ENCODE assay signal across 10 cellular contexts in the genomic region with DNA sequence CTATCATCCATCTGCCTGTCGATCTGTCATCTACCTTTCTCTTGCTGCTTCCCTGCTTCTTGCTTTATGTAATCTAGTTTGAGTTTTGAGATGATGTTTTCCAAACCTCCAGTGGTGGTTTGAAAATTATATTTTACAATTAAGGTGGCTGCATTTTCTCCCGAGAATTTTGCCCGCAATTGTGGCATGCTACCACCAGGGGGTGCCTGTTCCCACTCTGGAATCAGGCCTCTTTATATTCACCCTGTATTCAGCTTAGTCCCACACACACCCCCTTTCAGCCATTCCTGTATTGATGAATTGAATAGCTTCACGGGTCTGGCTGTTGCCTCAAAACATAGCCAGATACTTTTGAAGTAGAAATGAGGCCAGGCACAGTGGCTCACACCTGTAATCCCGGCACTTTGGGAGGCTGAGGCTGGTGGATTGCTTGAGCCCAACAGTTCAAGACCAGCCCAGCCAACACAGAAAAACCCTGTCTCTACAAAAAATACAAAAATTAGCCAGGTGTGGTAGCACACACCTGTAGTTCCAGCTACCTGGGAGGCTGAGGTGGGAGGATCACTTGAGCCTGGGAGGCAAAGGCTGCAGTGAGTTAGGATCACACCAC. TPM values are rescaled to one million over a fixed set of nuclear protein-coding genes. Genes with fewer than 3 reads are reported as not detected.
DNase-seq lines count a peak whose midpoint lies in the region; ATAC-seq, FAIRE-seq and TF ChIP-seq lines count a peak whose summit lies in the region.
"Had no signal": no experiment of that assay in that cellular context is flagged by ENCODE, and none has a peak within 500 bp of the region (broad histone marks: within the 10 kb centered on the region; RNA-seq: fewer than 3 reads in every experiment).

No MANE protein-coding gene starts in this region.

- no TSS peak for BruUV-seq in Calu3 (replicated peaks; lab: Mats Ljungman, UMichigan)
- BruUV-seq in K562 (replicated peaks; lab: Mats Ljungman, UMichigan): no TSS peak

- no CpG with 5 or more reads among the region's 5 CpGs for WGBS in H9 (ENCODE audit: extremely low coverage, insufficient read length, low lambda C conversion rate)
- 6% methylated on average over 5 of the region's 5 CpGs for WGBS in K562 (ENCODE audit: insufficient coverage, low coverage, missing lambda C conversion rate)

- intact Hi-C loops in Calu3 (cut with micrococcal nuclease; ENCODE audit: unreplicated experiment): no loop called here
- intact Hi-C loops in K562 (cut with micrococcal nuclease): no loop called here
- intact Hi-C loops in CD8-positive, alpha-beta T cell (cut with DNase I, micrococcal nuclease): no loop called here

- ATAC-seq in K562: no peak
- ATAC-seq in CD8-positive, alpha-beta T cell: no peak
- ATAC-seq in HG02840 (IDR thresholded peaks at IDR 0.05; ENCODE audit: low FRiP score, unreplicated experiment): no peak

- H2BK5ac ChIP-seq in H9 (ENCODE audit: insufficient read length, low read length): no peak overlapping the region

- H2AFZ ChIP-seq in H9 (ENCODE audit: low read length) (no peak overlapping the region), K562 (ENCODE audit: low read depth, low read length) (no peak overlapping the region)

- H3K23me2 ChIP-seq in H9 (ENCODE audit: insufficient read length, low read depth, low read length, poor library complexity, severe bottlenecking): peaks cover 5% of the 10 kb centered on the region

- H3K9me3 Mint-ChIP-seq in Calu3 (ENCODE audit: low read depth, unreplicated experiment): peaks cover 5% of the 10 kb centered on the region
- H3K9me3 Mint-ChIP-seq in H9: peaks cover 14 to 15% of the 10 kb centered on the region in 2 experiments
- H3K9me3 Mint-ChIP-seq in nephron progenitor cell: peaks cover 18% of the 10 kb centered on the region
- H3K9me3 Mint-ChIP-seq in CD8-positive, alpha-beta T cell: peaks cover 9% of the 10 kb centered on the region

- TF ChIP-seq EP300 in K562 (IDR thresholded peaks at IDR 0.05; ENCODE audit: low read length): no peak

- no peak overlapping the region for H3K4ac ChIP-seq in H9 (ENCODE audit: low read depth, low read length)

- no peak overlapping the region for H4K91ac ChIP-seq in H9 (ENCODE audit: insufficient read length, low read depth, low read length)

- peak; percentile 31 to 48 for TF ChIP-seq RAD21 in K562 (CRISPR knock-in tag; conservative IDR thresholded peaks at IDR 0.05 in 1 of 2, IDR thresholded peaks at IDR 0.05 in 1 of 2)

- H3K4me3 Mint-ChIP-seq in Calu3 (ENCODE audit: low read depth, unreplicated experiment) (no peak overlapping the region), H9 (no peak overlapping the region), nephron progenitor cell (no peak overlapping the region)
- no peak overlapping the region for H3K4me3 Mint-ChIP-seq in CD8-positive, alpha-beta T cell

- in situ Hi-C loops in K562 (cut with MboI): no loop called here

- H3K9me3 ChIP-seq in H9 (ENCODE audit: control insufficient read depth, low read depth, low read length) (no peaks in the 10 kb centered on the region), K562 (replicated peaks; ENCODE audit: control insufficient read depth, insufficient read depth, low read depth, low read length) (peaks cover 7% of the 10 kb centered on the region)
- no peaks in the 10 kb centered on the region for H3K9me3 ChIP-seq in CD8-positive, alpha-beta T cell (ENCODE audit: low read length)

- H2BK15ac ChIP-seq in H9 (ENCODE audit: low read depth, low read length): no peak overlapping the region

- H3K18ac ChIP-seq in H9 (ENCODE audit: insufficient read length, low read depth, low read length): no peak overlapping the region

- H3K4me2 ChIP-seq in H9 (ENCODE audit: insufficient read depth, insufficient read length, low read length) (no peak overlapping the region), K562 (ENCODE audit: insufficient read depth, low read length) (no peak overlapping the region)

- no peak for FAIRE-seq in K562 (lab: Jason Lieb, UNC)

- no peak for TF ChIP-seq POLR2A in K562 (conservative IDR thresholded peaks at IDR 0.05)

- no peak overlapping the region for H3K23ac ChIP-seq in H9 (ENCODE audit: insufficient read length, low read depth, low read length)

- no peak overlapping the region for H4K8ac ChIP-seq in H9 (replicated peaks; ENCODE audit: insufficient read length, low read depth, low read length)

- peak; percentile 77 for TF ChIP-seq CTCF in Calu3 (IDR thresholded peaks at IDR 0.05; ENCODE audit: unreplicated experiment)
- TF ChIP-seq CTCF in H9 (conservative IDR thresholded peaks at IDR 0.05): peak; percentile 87
- TF ChIP-seq CTCF in K562 (IDR thresholded peaks at IDR 0.05 in 2 of 3, conservative IDR thresholded peaks at IDR 0.05 in 1 of 3; ENCODE audit: insufficient read depth in 2 of 3, low read depth in 1 of 3, low read length in 3 of 3): peak; percentile 54 to 75 (median 68)
- peak; percentile 48 for TF ChIP-seq CTCF in nephron progenitor cell (IDR thresholded peaks at IDR 0.05)
- no peak for TF ChIP-seq CTCF in CD8-positive, alpha-beta T cell (IDR thresholded peaks at IDR 0.05)

- no peak overlapping the region for H3K14ac ChIP-seq in H9 (ENCODE audit: insufficient read depth, low read length)

- no peaks in the 10 kb centered on the region for H3K79me1 ChIP-seq in H9 (ENCODE audit: insufficient read depth, low read depth, low read length, poor library complexity, severe bottlenecking)

- H2AK5ac ChIP-seq in H9 (ENCODE audit: insufficient read length, low read length): no peak overlapping the region

- no peak overlapping the region for H3K56ac ChIP-seq in H9 (ENCODE audit: insufficient read length, low read depth, low read length)

- no peak overlapping the region for H3K27ac ChIP-seq in H9 (ENCODE audit: insufficient read length, low read depth, low read length)
- no peak overlapping the region for H3K27ac ChIP-seq in K562 (ENCODE audit: extremely low read depth, low read depth, low read length)
- H3K27ac ChIP-seq in CD8-positive, alpha-beta T cell (ENCODE audit: low read depth, low read length): no peak overlapping the region

- POLR2A ChIA-PET in K562 (lab: Yijun Ruan, JAX): interaction anchor here (0.6 kb wide), 1 partner anchor 24 kb away, joined by 3 read pairs; no protein-coding TSS in a partner anchor
- POLR2A ChIA-PET in CD8-positive, alpha-beta T cell (lab: Charles Lee): no interaction called here

- H3K4me1 ChIP-seq in H9 (ENCODE audit: insufficient read depth, low read length): no peaks in the 10 kb centered on the region; the same call in 1 of the 2 replicates
- peaks cover 7 to 62% of the 10 kb centered on the region in 2 experiments; a peak in 3 of 5 replicates for H3K4me1 ChIP-seq in K562 (replicated peaks in 1 of 2; ENCODE audit: control insufficient read depth in 2 of 2, insufficient read depth in 2 of 2, low read length in 2 of 2)
- peaks cover 18% of the 10 kb centered on the region for H3K4me1 ChIP-seq in CD8-positive, alpha-beta T cell (ENCODE audit: insufficient read depth, low read length)

- H3K27ac Mint-ChIP-seq in Calu3 (ENCODE audit: unreplicated experiment) (peak overlapping the region; percentile 21), H9 (no peak overlapping the region), nephron progenitor cell (no peak overlapping the region)
- no peak overlapping the region for H3K27ac Mint-ChIP-seq in CD8-positive, alpha-beta T cell

- CTCF ChIA-PET in Calu3 (lab: Charles Lee) (interaction anchor here (0.9 kb wide), 1 partner anchor 81 kb away, joined by 3 read pairs; no protein-coding TSS in a partner anchor), K562 (lab: Yijun Ruan, JAX; ENCODE audit: low intra/inter-chr PET ratio) (interaction anchor here (0.9 kb wide), 1 partner anchor 13 kb away, joined by 4 read pairs; no protein-coding TSS in a partner anchor)
- CTCF ChIA-PET in CD8-positive, alpha-beta T cell (lab: Charles Lee): interaction anchor here (1.3 to 3.1 kb wide), 5 partner anchors 10 to 72 kb away, joined by 3 to 19 read pairs (median 5); no protein-coding TSS in a partner anchor

- H4K20me1 ChIP-seq in H9 (ENCODE audit: control insufficient read depth, insufficient read depth, insufficient read length) (no peaks in the 10 kb centered on the region), K562 (replicated peaks; ENCODE audit: control insufficient read depth, insufficient read depth, low read length) (no peaks in the 10 kb centered on the region)

- no peak overlapping the region for H3K4me3 ChIP-seq in K562
- no peak overlapping the region for H3K4me3 ChIP-seq in CD8-positive, alpha-beta T cell (ENCODE audit: low read depth, low read length)

- H2BK12ac ChIP-seq in H9 (ENCODE audit: insufficient read length, low read depth, low read length): no peak overlapping the region

- H3K27me3 ChIP-seq in H9 (ENCODE audit: insufficient read depth, low read length) (no peaks in the 10 kb centered on the region), K562 (ENCODE audit: control insufficient read depth in 2 of 2, insufficient read depth in 2 of 2, low read length in 2 of 2) (peaks cover 0 to 23% of the 10 kb centered on the region in 2 experiments; a peak in 1 of 5 replicates)
- H3K27me3 ChIP-seq in CD8-positive, alpha-beta T cell (ENCODE audit: insufficient read depth, low read length): peaks cover 3% of the 10 kb centered on the region

- H3K4me1 Mint-ChIP-seq in Calu3 (ENCODE audit: low read depth, unreplicated experiment): peaks cover 13% of the 10 kb centered on the region
- peaks cover 5 to 7% of the 10 kb centered on the region in 2 experiments; a peak in 3 of 4 replicates for H3K4me1 Mint-ChIP-seq in H9
- peaks cover 5% of the 10 kb centered on the region for H3K4me1 Mint-ChIP-seq in nephron progenitor cell
- peaks cover 4% of the 10 kb centered on the region for H3K4me1 Mint-ChIP-seq in CD8-positive, alpha-beta T cell (ENCODE audit: low read depth)

- no peaks in the 10 kb centered on the region for H3K36me3 ChIP-seq in K562 (ENCODE audit: control insufficient read depth, insufficient read depth, low read length)
- no peaks in the 10 kb centered on the region for H3K36me3 ChIP-seq in CD8-positive, alpha-beta T cell (ENCODE audit: insufficient read depth, low read length)

- no peak overlapping the region for H2BK20ac ChIP-seq in H9 (ENCODE audit: low read depth, low read length, poor library complexity, severe bottlenecking)

- H4K5ac ChIP-seq in H9 (ENCODE audit: insufficient read length, low read depth, low read length): no peak overlapping the region

- H3K9me1 ChIP-seq in K562 (ENCODE audit: control insufficient read depth, insufficient read depth, low read length): no peaks in the 10 kb centered on the region

- H2BK120ac ChIP-seq in H9 (ENCODE audit: low read depth, low read length, poor library complexity, severe bottlenecking): no peak overlapping the region

- H3K36me3 Mint-ChIP-seq in Calu3 (ENCODE audit: insufficient read depth, unreplicated experiment) (peaks cover 92% of the 10 kb centered on the region), H9 (ENCODE audit: insufficient read depth in 1 of 3, low read depth in 3 of 3) (peaks cover 0 to 11% (median 10%) of the 10 kb centered on the region in 3 experiments; a peak in 6 of 7 replicates), nephron progenitor cell (ENCODE audit: low read depth) (no peaks in the 10 kb centered on the region)
- H3K36me3 Mint-ChIP-seq in CD8-positive, alpha-beta T cell: no peaks in the 10 kb centered on the region

- H3T11ph ChIP-seq in H9 (ENCODE audit: low read length): no peak overlapping the region

- no peaks in the 10 kb centered on the region for H3K79me2 ChIP-seq in H9 (ENCODE audit: insufficient read depth, low read length)
- H3K79me2 ChIP-seq in K562 (ENCODE audit: control insufficient read depth, insufficient read depth, low read length): no peaks in the 10 kb centered on the region

- no peaks in the 10 kb centered on the region for H3K27me3 Mint-ChIP-seq in Calu3 (ENCODE audit: unreplicated experiment)
- H3K27me3 Mint-ChIP-seq in H9 (ENCODE audit: low read depth): peaks cover 20% of the 10 kb centered on the region
- H3K27me3 Mint-ChIP-seq in nephron progenitor cell (ENCODE audit: low read depth, poor library complexity): peaks cover 69% of the 10 kb centered on the region
- H3K27me3 Mint-ChIP-seq in CD8-positive, alpha-beta T cell (ENCODE audit: low read depth): peaks cover 5% of the 10 kb centered on the region

- no peak for DNase-seq in Calu3
- no peak for DNase-seq in H9
- peak in 3 of 4 experiments; percentile 30 to 61 (median 57) for DNase-seq in K562 (ENCODE audit: extremely low read depth in 1 of 4, low spot score in 3 of 4)
- DNase-seq in nephron progenitor cell: no peak
- no peak for DNase-seq in CD8-positive, alpha-beta T cell
- DNase-seq in NCI-H2081 (lab: John Stamatoyannopoulos, UW): no peak
- DNase-seq in superior temporal gyrus (ENCODE audit: extremely low spot score): no peak
- DNase-seq: SHP77 treated with DMSO at 0.1 percent for 48 hours had no signal

- H3K9ac ChIP-seq in H9 (ENCODE audit: extremely low read depth, insufficient read length, low read length) (no peak overlapping the region), K562 (ENCODE audit: insufficient read depth in 1 of 2, low read depth in 2 of 2, low read length in 2 of 2) (no peak overlapping the region)

RNA-seq across cellular contexts. Expression of a gene that starts 3.2 kb away (rescaled TPM):
- total RNA-seq in Calu3 (2022) (140 and 141 TPM in 2 replicates), H9 (2021) (1.9 and 2.4 TPM in 2 replicates), K562 (2014; rRNA removed) (not detected in 2 replicates), K562 (2014; rRNA removed; fragmentation: Illumina TruSeq; extraction: Trizol) (not detected in 2 replicates), K562 (2015; rRNA removed; fragmentation: Illumina TruSeq; extraction: Trizol) (not detected in 2 replicates), K562 (2021) (not detected in 2 replicates)
- not detected in 2 replicates for total RNA-seq in K562 (2011; cell fraction: chromatin; rRNA removed; ENCODE audit: low replicate concordance)
- total RNA-seq in K562 (2011; cell fraction: nucleolus; rRNA removed): not detected in 2 replicates
- total RNA-seq in K562 (2011; cell fraction: nucleoplasm; rRNA removed): not detected in 2 replicates
- polyA plus RNA-seq in K562 (2011; rRNA removed) (0.13 TPM in 1 of 2 replicates, not detected in the other), K562 (2014; fragmentation: Illumina TruSeq; extraction: Trizol) (not detected in 2 replicates), K562 (2014; fragmentation: Nextera tagmentation; extraction: Ambion mirVana) (not detected), K562 (2014; rRNA removed) (0.42 TPM in 1 of 2 replicates, not detected in the other)
- polyA plus RNA-seq in K562 (2011; cell fraction: cytosol; rRNA removed): 0.07 TPM in 1 of 2 replicates, not detected in the other
- 0.29 and 0.97 TPM in 2 replicates for polyA plus RNA-seq in K562 (2011; cell fraction: nucleus; rRNA removed)
- polyA plus RNA-seq in K562 (2012): 0.24 TPM in 1 of 2 replicates, not detected in the other
- polyA minus RNA-seq in K562 (2011; rRNA and poly(A)+ RNA removed): not detected in 2 replicates
- polyA minus RNA-seq in K562 (2011; cell fraction: cytosol; rRNA and poly(A)+ RNA removed): not detected in 2 replicates
- not detected in 2 replicates for polyA minus RNA-seq in K562 (2011; cell fraction: nucleus; rRNA and poly(A)+ RNA removed)
- 1 to 10 TPM; 2.1 to 2.4 TPM for total RNA-seq in CD8-positive, alpha-beta T cell
- total RNA-seq: LHCN-M2 had no signal

RNA-seq across cellular contexts. Expression of a gene that starts 24.7 kb away (rescaled TPM):
- total RNA-seq in Calu3 (2022) (10.3 and 15.5 TPM in 2 replicates), H9 (2021) (not detected in 2 replicates), K562 (2014; rRNA removed) (0.24 TPM in 1 of 2 replicates, not detected in the other), K562 (2014; rRNA removed; fragmentation: Illumina TruSeq; extraction: Trizol) (not detected in 2 replicates), K562 (2015; rRNA removed; fragmentation: Illumina TruSeq; extraction: Trizol) (0.25 TPM in 1 of 2 replicates, not detected in the other), K562 (2021) (0.35 and 0.40 TPM in 2 replicates)
- total RNA-seq in K562 (2011; cell fraction: chromatin; rRNA removed; ENCODE audit: low replicate concordance): 1.4 TPM in 1 of 2 replicates, not detected in the other
- total RNA-seq in K562 (2011; cell fraction: nucleolus; rRNA removed): 0.83 TPM in 1 of 2 replicates, not detected in the other
- total RNA-seq in K562 (2011; cell fraction: nucleoplasm; rRNA removed): not detected in 2 replicates
- polyA plus RNA-seq in K562 (2011; rRNA removed) (0.43 and 0.58 TPM in 2 replicates), K562 (2014; fragmentation: Illumina TruSeq; extraction: Trizol) (0.40 TPM in 1 of 2 replicates, not detected in the other), K562 (2014; fragmentation: Nextera tagmentation; extraction: Ambion mirVana) (not detected), K562 (2014; rRNA removed) (0.33 and 0.49 TPM in 2 replicates)
- 0.40 and 0.46 TPM in 2 replicates for polyA plus RNA-seq in K562 (2011; cell fraction: cytosol; rRNA removed)
- 1.2 and 1.5 TPM in 2 replicates for polyA plus RNA-seq in K562 (2011; cell fraction: nucleus; rRNA removed)
- polyA plus RNA-seq in K562 (2012): 0.87 and 2.6 TPM in 2 replicates
- 0.45 TPM in 1 of 2 replicates, not detected in the other for polyA minus RNA-seq in K562 (2011; rRNA and poly(A)+ RNA removed)
- not detected in 2 replicates for polyA minus RNA-seq in K562 (2011; cell fraction: cytosol; rRNA and poly(A)+ RNA removed)
- polyA minus RNA-seq in K562 (2011; cell fraction: nucleus; rRNA and poly(A)+ RNA removed): 0.56 and 0.67 TPM in 2 replicates
- not detected for total RNA-seq in CD8-positive, alpha-beta T cell
- total RNA-seq: LHCN-M2 had no signal

RNA-seq across cellular contexts. Expression of a gene that starts 28.2 kb away (rescaled TPM):
- total RNA-seq in Calu3 (2022) (10.8 and 13.0 TPM in 2 replicates), H9 (2021) (16.5 and 20.9 TPM in 2 replicates), K562 (2014; rRNA removed) (55.5 and 69.2 TPM in 2 replicates), K562 (2014; rRNA removed; fragmentation: Illumina TruSeq; extraction: Trizol) (3.5 and 4.8 TPM in 2 replicates), K562 (2015; rRNA removed; fragmentation: Illumina TruSeq; extraction: Trizol) (24.2 and 28.0 TPM in 2 replicates), K562 (2021) (25.4 and 28.4 TPM in 2 replicates)
- total RNA-seq in K562 (2011; cell fraction: chromatin; rRNA removed; ENCODE audit: low replicate concordance): 2.1 and 5.8 TPM in 2 replicates
- total RNA-seq in K562 (2011; cell fraction: nucleolus; rRNA removed): 5.5 and 7.5 TPM in 2 replicates
- total RNA-seq in K562 (2011; cell fraction: nucleoplasm; rRNA removed): 3.2 and 5.1 TPM in 2 replicates
- polyA plus RNA-seq in K562 (2011; rRNA removed) (7.6 and 11.4 TPM in 2 replicates), K562 (2014; fragmentation: Illumina TruSeq; extraction: Trizol) (5.8 and 22.3 TPM in 2 replicates), K562 (2014; fragmentation: Nextera tagmentation; extraction: Ambion mirVana) (1 to 10 TPM in 1 of 2 experiments, under 1 TPM in 1; 0.70 to 1.4 TPM), K562 (2014; rRNA removed) (45.7 and 52.6 TPM in 2 replicates)
- polyA plus RNA-seq in K562 (2011; cell fraction: cytosol; rRNA removed): 18.7 and 38.7 TPM in 2 replicates
- 9.2 and 10.8 TPM in 2 replicates for polyA plus RNA-seq in K562 (2011; cell fraction: nucleus; rRNA removed)
- 21.3 and 30.5 TPM in 2 replicates for polyA plus RNA-seq in K562 (2012)
- polyA minus RNA-seq in K562 (2011; rRNA and poly(A)+ RNA removed): 0.96 and 1.9 TPM in 2 replicates
- polyA minus RNA-seq in K562 (2011; cell fraction: cytosol; rRNA and poly(A)+ RNA removed): 8.5 and 10.3 TPM in 2 replicates
- 2.6 and 4.6 TPM in 2 replicates for polyA minus RNA-seq in K562 (2011; cell fraction: nucleus; rRNA and poly(A)+ RNA removed)
- total RNA-seq in CD8-positive, alpha-beta T cell: 10 to 100 TPM in 1 of 2 experiments, 1 to 10 TPM in 1; 9.3 to 10.9 TPM

RNA-seq across cellular contexts. Expression of a gene that starts 37.8 kb away (rescaled TPM):
- total RNA-seq in Calu3 (2022) (not detected in 2 replicates), H9 (2021) (not detected in 2 replicates), K562 (2014; rRNA removed) (61.3 and 77.8 TPM in 2 replicates), K562 (2014; rRNA removed; fragmentation: Illumina TruSeq; extraction: Trizol) (41.5 and 43.6 TPM in 2 replicates), K562 (2015; rRNA removed; fragmentation: Illumina TruSeq; extraction: Trizol) (41.7 and 43.7 TPM in 2 replicates), K562 (2021) (113 and 121 TPM in 2 replicates)
- 205 and 513 TPM in 2 replicates for total RNA-seq in K562 (2011; cell fraction: chromatin; rRNA removed; ENCODE audit: low replicate concordance)
- 438 and 448 TPM in 2 replicates for total RNA-seq in K562 (2011; cell fraction: nucleolus; rRNA removed)
- 292 and 307 TPM in 2 replicates for total RNA-seq in K562 (2011; cell fraction: nucleoplasm; rRNA removed)
- polyA plus RNA-seq in K562 (2011; rRNA removed) (112 and 157 TPM in 2 replicates), K562 (2014; fragmentation: Illumina TruSeq; extraction: Trizol) (76.1 and 104 TPM in 2 replicates), K562 (2014; fragmentation: Nextera tagmentation; extraction: Ambion mirVana) (10 to 100 TPM; 12.1 to 21.0 TPM), K562 (2014; rRNA removed) (106 and 107 TPM in 2 replicates)
- 149 and 221 TPM in 2 replicates for polyA plus RNA-seq in K562 (2011; cell fraction: cytosol; rRNA removed)
- 780 and 951 TPM in 2 replicates for polyA plus RNA-seq in K562 (2011; cell fraction: nucleus; rRNA removed)
- 109 and 148 TPM in 2 replicates for polyA plus RNA-seq in K562 (2012)
- polyA minus RNA-seq in K562 (2011; rRNA and poly(A)+ RNA removed): 23.0 and 37.7 TPM in 2 replicates
- 26.8 and 31.8 TPM in 2 replicates for polyA minus RNA-seq in K562 (2011; cell fraction: cytosol; rRNA and poly(A)+ RNA removed)
- 53.4 and 78.8 TPM in 2 replicates for polyA minus RNA-seq in K562 (2011; cell fraction: nucleus; rRNA and poly(A)+ RNA removed)
- 1 to 10 TPM; 1.4 to 2.5 TPM for total RNA-seq in CD8-positive, alpha-beta T cell
- total RNA-seq: LHCN-M2 had no signal

RNA-seq across cellular contexts. Expression of a gene that starts 56.5 kb away (rescaled TPM):
- total RNA-seq in Calu3 (2022): not detected in 2 replicates
- total RNA-seq in H9 (2021): not detected in 2 replicates
- not detected in 2 replicates for total RNA-seq in K562 (2011; cell fraction: chromatin; rRNA removed; ENCODE audit: low replicate concordance)
- total RNA-seq in K562 (2011; cell fraction: nucleolus; rRNA removed): not detected in 2 replicates
- total RNA-seq in K562 (2011; cell fraction: nucleoplasm; rRNA removed): not detected in 2 replicates
- not detected in 2 replicates for total RNA-seq in K562 (2014; rRNA removed)
- not detected in 2 replicates for total RNA-seq in K562 (2014; rRNA removed; fragmentation: Illumina TruSeq; extraction: Trizol)
- not detected in 2 replicates for total RNA-seq in K562 (2015; rRNA removed; fragmentation: Illumina TruSeq; extraction: Trizol)
- not detected in 2 replicates for total RNA-seq in K562 (2021)
- not detected in 2 replicates for polyA plus RNA-seq in K562 (2011; rRNA removed)
- polyA plus RNA-seq in K562 (2011; cell fraction: cytosol; rRNA removed): not detected in 2 replicates
- polyA plus RNA-seq in K562 (2011; cell fraction: nucleus; rRNA removed): not detected in 2 replicates
- polyA plus RNA-seq in K562 (2012): not detected in 2 replicates
- polyA plus RNA-seq in K562 (2014; fragmentation: Illumina TruSeq; extraction: Trizol): not detected in 2 replicates
- not detected for polyA plus RNA-seq in K562 (2014; fragmentation: Nextera tagmentation; extraction: Ambion mirVana)
- not detected in 2 replicates for polyA plus RNA-seq in K562 (2014; rRNA removed)
- polyA minus RNA-seq in K562 (2011; rRNA and poly(A)+ RNA removed): 0.18 TPM in 1 of 2 replicates, not detected in the other
- not detected in 2 replicates for polyA minus RNA-seq in K562 (2011; cell fraction: cytosol; rRNA and poly(A)+ RNA removed)
- polyA minus RNA-seq in K562 (2011; cell fraction: nucleus; rRNA and poly(A)+ RNA removed): not detected in 2 replicates
- total RNA-seq in CD8-positive, alpha-beta T cell: not detected
- total RNA-seq: LHCN-M2 had no signal

Comparison
In these comparisons a context has a peak if more than half of its experiments do, and no peak if none do; other contexts are left out.
1. DNase-seq: peak in K562 (3 of 4); none in Calu3 (single experiment), H9 (single experiment), nephron progenitor cell (single experiment), CD8-positive, alpha-beta T cell (0 of 7), NCI-H2081 (0 of 2) and superior temporal gyrus (single experiment).
2. RNA of a gene that starts 3.2 kb away (total RNA-seq): 140 to 141 TPM in Calu3; 2.1 to 2.4 TPM in CD8-positive, alpha-beta T cell, 1.9 to 2.4 TPM in H9 and not detected in K562; every median in the first group is over 10 times any median in the second.